In the genomic region with DNA sequence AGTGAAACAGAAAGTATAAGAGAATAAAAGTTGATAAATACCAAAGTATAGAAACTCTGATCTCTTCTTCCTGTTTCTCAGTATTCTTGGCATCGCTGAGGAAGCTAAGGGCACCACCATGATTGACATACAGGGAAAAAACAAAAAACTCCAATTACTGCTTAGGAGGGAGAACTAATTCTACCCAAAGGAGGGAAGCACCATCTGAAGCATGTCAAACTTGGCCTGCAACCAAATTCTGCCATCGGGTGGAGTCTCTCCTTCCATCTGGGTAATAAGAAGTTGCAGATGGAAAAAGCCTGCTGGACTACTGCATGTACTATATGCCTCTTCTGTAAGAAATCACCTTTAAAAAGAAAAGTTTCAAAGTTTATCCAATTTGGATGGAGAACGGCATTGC, we compare ENCODE assay signal across 16 cellular contexts. TPM values are rescaled to one million over a fixed set of nuclear protein-coding genes. Genes with fewer than 3 reads are reported as not detected.
A peak's percentile ranks its signal among the peaks of the same experiment; 100 is the strongest.
DNase-seq lines count a peak whose midpoint lies in the region; ATAC-seq and TF ChIP-seq lines count a peak whose summit lies in the region.
"Had no signal": no experiment of that assay in that cellular context is flagged by ENCODE, and none has a peak within 500 bp of the region (broad histone marks: within the 10 kb centered on the region; RNA-seq: fewer than 3 reads in every experiment).

No MANE protein-coding gene starts in this region.

- peaks cover 38% of the 10 kb centered on the region for H3K4me1 ChIP-seq in A673 (ENCODE audit: insufficient read depth, low read length, poor library complexity, severe bottlenecking)

- DNase-seq in A673 (ENCODE audit: low spot score) (peak; percentile 66), RPMI8226 (peak; percentile 88), islet precursor cell (peak; percentile 2), epidermal melanocyte (ENCODE audit: insufficient read length, low spot score) (no peak), NCI-H146 treated with DMSO at 0.1 percent for 48 hours (lab: John Stamatoyannopoulos, UW; ENCODE audit: unreplicated experiment) (no peak), medulla oblongata (ENCODE audit: extremely low spot score) (no peak)
- DNase-seq: activated CD4-positive, alpha-beta memory T cell treated with anti-CD3 and anti-CD28 coated beads, Interleukin-2, amount 10 ng/mL, durations not matched to agents 7 days and 5 days; activated naive CD8-positive, alpha-beta T cell treated with anti-CD3 and anti-CD28 coated beads, Interleukin-2, amount 50 U/mL, for 24 hours; COR-L47; NCI-H2107 had no signal

- ATAC-seq in GM18861 (IDR thresholded peaks at IDR 0.05; ENCODE audit: unreplicated experiment) (peak; percentile 11), GM19463 (IDR thresholded peaks at IDR 0.05; ENCODE audit: unreplicated experiment) (no peak)
- ATAC-seq: gastroesophageal sphincter had no signal

- no peaks in the 10 kb centered on the region for H3K27me3 ChIP-seq in A673 (replicated peaks; ENCODE audit: insufficient read depth, low read depth, low read length, poor library complexity)
- H3K27me3 ChIP-seq: cardiac muscle cell, gastroesophageal sphincter, neutrophil, tibial nerve had no signal

- CTCF ChIA-PET in A673 (lab: Charles Lee) = no interaction called here

- no peak for TF ChIP-seq CTCF in A673 (conservative IDR thresholded peaks at IDR 0.05; ENCODE audit: low read depth, low read length)

- POLR2A ChIA-PET in A673 (lab: Charles Lee; ENCODE audit: low non-redundant PET) = interaction anchor here (0.6 kb wide), 1 partner anchor 8 kb away, joined by 5 read pairs; no protein-coding TSS in a partner anchor

- no TSS peak for BruUV-seq in A673 (replicated peaks; lab: Mats Ljungman, UMichigan)

- H3K36me3 ChIP-seq in A673 (ENCODE audit: insufficient read depth, low read length, poor library complexity, severe bottlenecking) = no peaks in the 10 kb centered on the region
- H3K36me3 ChIP-seq: cardiac muscle cell, neutrophil had no signal

- peak overlapping the region; percentile 57 for H3K27ac ChIP-seq in A673 (ENCODE audit: low read depth, low read length, poor library complexity, severe bottlenecking)
- H3K27ac ChIP-seq: cardiac muscle cell, neutrophil had no signal

- H3K4me3 ChIP-seq in A673 (ENCODE audit: low read depth, low read length, poor library complexity, severe bottlenecking) = no peak overlapping the region
- H3K4me3 ChIP-seq: cardiac muscle cell, gastroesophageal sphincter, tibial nerve had no signal

- intact Hi-C loops in A673 (cut with micrococcal nuclease; ENCODE audit: unreplicated experiment) = no loop called here

- H3K9me3 ChIP-seq in A673 (ENCODE audit: low read depth, low read length, poor library complexity, severe bottlenecking) = peaks cover 8% of the 10 kb centered on the region
- H3K9me3 ChIP-seq: gastroesophageal sphincter, neutrophil had no signal

RNA-seq across cellular contexts. Expression of a gene that starts 30.5 kb away (rescaled TPM):
- total RNA-seq in A673 (2021) = 72.2 and 80.0 TPM in 2 replicates

Comparison
In these comparisons a context has a peak if more than half of its experiments do, and no peak if none do; other contexts are left out.
1. DNase-seq: peak in A673 (single experiment), RPMI8226 (single experiment) and islet precursor cell (single experiment); none in epidermal melanocyte (single experiment), NCI-H146 treated with DMSO at 0.1 percent for 48 hours (single experiment) and medulla oblongata (single experiment).